19 cellular contexts compared by ENCODE assay signal in the genomic region with DNA sequence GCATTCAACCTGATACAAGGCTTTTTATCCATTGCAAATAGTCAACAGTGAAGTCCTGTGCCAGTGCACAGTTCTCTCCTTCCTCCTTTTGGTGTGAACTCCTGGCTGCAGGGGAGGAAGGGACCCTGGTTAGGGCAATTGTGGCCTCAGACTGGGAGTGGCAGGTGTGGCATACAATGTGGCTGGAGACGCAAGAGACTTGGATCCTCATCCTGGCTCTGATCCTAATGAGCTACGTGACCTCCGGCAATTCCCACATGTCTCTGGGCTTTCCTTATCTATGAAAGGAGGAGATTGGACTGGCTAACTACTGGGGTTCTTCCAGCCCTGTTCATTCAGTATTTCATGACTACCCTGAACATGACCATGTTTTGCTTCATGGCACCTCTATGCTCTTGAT. TPM values are rescaled to one million over a fixed set of nuclear protein-coding genes. Genes with fewer than 3 reads are reported as not detected.
DNase-seq lines count a peak whose midpoint lies in the region; ATAC-seq and TF ChIP-seq lines count a peak whose summit lies in the region.
"Had no signal": no experiment of that assay in that cellular context is flagged by ENCODE, and none has a peak within 500 bp of the region (broad histone marks: within the 10 kb centered on the region; RNA-seq: fewer than 3 reads in every experiment).

No MANE protein-coding gene starts in this region.

- H3K27ac Mint-ChIP-seq in activated CD8-positive, alpha-beta T cell treated with anti-CD3 and anti-CD28 coated beads, Interleukin-2, amount 10 ng/mL, durations not matched to agents 7 days and 5 days = peak overlapping the region; percentile 32
- H3K27ac Mint-ChIP-seq in activated CD8-positive, alpha-beta T cell treated with anti-CD3 and anti-CD28 coated beads for 36 hours = no peak overlapping the region
- H3K27ac Mint-ChIP-seq: IgD-negative memory B cell, neural progenitor cell had no signal

- H3K27me3 ChIP-seq in transverse colon = no peaks in the 10 kb centered on the region
- H3K27me3 ChIP-seq: neural progenitor cell, uterus had no signal

- no peak for DNase-seq in activated CD8-positive, alpha-beta T cell treated with anti-CD3 and anti-CD28 coated beads, Interleukin-2, amount 10 ng/mL, durations not matched to agents 7 days and 5 days
- no peak for DNase-seq in activated CD8-positive, alpha-beta T cell treated with anti-CD3 and anti-CD28 coated beads for 36 hours
- DNase-seq in SKM-1 (lab: John Stamatoyannopoulos, UW; ENCODE audit: unreplicated experiment) = peak; percentile 21
- peak; percentile 11 for DNase-seq in fibroblast of pulmonary artery (ENCODE audit: low read depth)
- peak; percentile 49 for DNase-seq in transverse colon
- DNase-seq in NCI-H187 (lab: John Stamatoyannopoulos, UW) = no peak
- DNase-seq in activated T-cell treated with anti-CD3 and anti-CD28 coated beads, Interleukin-2, amount 50 U/mL, for 4 hours = no peak
- DNase-seq in H4 (ENCODE audit: low spot score) = no peak
- DNase-seq: CD8-positive, alpha-beta memory T cell; NCI-H1092 treated with DMSO at 0.1 percent for 48 hours; NCI-H82; retina; stimulated activated naive CD8-positive, alpha-beta T cell treated with anti-CD3 and anti-CD28 coated beads, Interleukin-15, Interleukin-2, amounts not matched to agents 100 U/mL and 50 U/mL, for 24 hours; uterus had no signal

- intact Hi-C loops in activated CD8-positive, alpha-beta T cell treated with anti-CD3 and anti-CD28 coated beads for 36 hours (cut with micrococcal nuclease) = no loop called here
- intact Hi-C loops in transverse colon (cut with DNase I; ENCODE audit: low total_unique reads) = no loop called here

- H3K36me3 ChIP-seq in transverse colon = no peaks in the 10 kb centered on the region
- H3K36me3 ChIP-seq: neural progenitor cell, uterus had no signal

- H3K4me3 Mint-ChIP-seq in activated CD8-positive, alpha-beta T cell treated with anti-CD3 and anti-CD28 coated beads, Interleukin-2, amount 10 ng/mL, durations not matched to agents 7 days and 5 days = no peak overlapping the region
- no peak overlapping the region for H3K4me3 Mint-ChIP-seq in activated CD8-positive, alpha-beta T cell treated with anti-CD3 and anti-CD28 coated beads for 36 hours
- H3K4me3 Mint-ChIP-seq in activated T-cell treated with anti-CD3 and anti-CD28 coated beads, Interleukin-2, amount 50 U/mL, for 4 hours = no peak overlapping the region
- H3K4me3 Mint-ChIP-seq: CD8-positive, alpha-beta memory T cell; central memory CD8-positive, alpha-beta T cell; IgD-negative memory B cell; neural progenitor cell; WTC11 had no signal

- CTCF ChIA-PET in activated CD8-positive, alpha-beta T cell treated with anti-CD3 and anti-CD28 coated beads, Interleukin-2, amount 10 ng/mL, durations not matched to agents 7 days and 5 days (lab: Charles Lee) = interaction anchor here (1.0 to 1.6 kb wide), 2 partner anchors 91 to 147 kb away, joined by 3 to 5 read pairs; no protein-coding TSS in a partner anchor
- CTCF ChIA-PET in activated CD8-positive, alpha-beta T cell treated with anti-CD3 and anti-CD28 coated beads for 36 hours (lab: Charles Lee) = no interaction called here

- ATAC-seq in activated CD8-positive, alpha-beta T cell treated with anti-CD3 and anti-CD28 coated beads, Interleukin-2, amount 10 ng/mL, durations not matched to agents 7 days and 5 days = no peak
- ATAC-seq in activated CD8-positive, alpha-beta T cell treated with anti-CD3 and anti-CD28 coated beads for 36 hours = no peak
- no peak for ATAC-seq in activated T-cell treated with anti-CD3 and anti-CD28 coated beads, Interleukin-2, amount 50 U/mL, for 4 hours

- TF ChIP-seq EP300 in transverse colon (IDR thresholded peaks at IDR 0.05; ENCODE audit: low read depth) = no peak

- in situ Hi-C loops in transverse colon (cut with MboI; ENCODE audit: low pct_ligation_motif_present in 1 of 4, low pct_unique_long_range_greater_than_20kb in 1 of 4, low sequenced_read_pairs in 3 of 4) = no loop called here

- TF ChIP-seq CTCF in activated CD8-positive, alpha-beta T cell treated with anti-CD3 and anti-CD28 coated beads for 36 hours (IDR thresholded peaks at IDR 0.05) = no peak
- TF ChIP-seq CTCF in fibroblast of pulmonary artery (IDR thresholded peaks at IDR 0.05; ENCODE audit: low read length, missing control alignments) = no peak
- TF ChIP-seq CTCF in transverse colon (IDR thresholded peaks at IDR 0.05) = no peak

- POLR2A ChIA-PET in activated CD8-positive, alpha-beta T cell treated with anti-CD3 and anti-CD28 coated beads, Interleukin-2, amount 10 ng/mL, durations not matched to agents 7 days and 5 days (lab: Charles Lee) = no interaction called here
- POLR2A ChIA-PET in activated CD8-positive, alpha-beta T cell treated with anti-CD3 and anti-CD28 coated beads for 36 hours (lab: Charles Lee) = no interaction called here

- no peaks in the 10 kb centered on the region for H3K27me3 Mint-ChIP-seq in activated CD8-positive, alpha-beta T cell treated with anti-CD3 and anti-CD28 coated beads, Interleukin-2, amount 10 ng/mL, durations not matched to agents 7 days and 5 days (ENCODE audit: low read depth)
- no peaks in the 10 kb centered on the region for H3K27me3 Mint-ChIP-seq in activated CD8-positive, alpha-beta T cell treated with anti-CD3 and anti-CD28 coated beads for 36 hours
- H3K27me3 Mint-ChIP-seq in activated T-cell treated with anti-CD3 and anti-CD28 coated beads, Interleukin-2, amount 50 U/mL, for 4 hours (ENCODE audit: low read depth) = no peaks in the 10 kb centered on the region
- H3K27me3 Mint-ChIP-seq: central memory CD8-positive, alpha-beta T cell; IgD-negative memory B cell had no signal

- TF ChIP-seq POLR2A in transverse colon (IDR thresholded peaks at IDR 0.05) = no peak

- H3K4me1 Mint-ChIP-seq in activated CD8-positive, alpha-beta T cell treated with anti-CD3 and anti-CD28 coated beads, Interleukin-2, amount 10 ng/mL, durations not matched to agents 7 days and 5 days (ENCODE audit: low read depth) = peaks cover 33% of the 10 kb centered on the region
- H3K4me1 Mint-ChIP-seq in activated CD8-positive, alpha-beta T cell treated with anti-CD3 and anti-CD28 coated beads for 36 hours (ENCODE audit: low read depth) = peaks cover 18% of the 10 kb centered on the region
- H3K4me1 Mint-ChIP-seq in activated T-cell treated with anti-CD3 and anti-CD28 coated beads, Interleukin-2, amount 50 U/mL, for 4 hours (ENCODE audit: low read depth) = peaks cover 13% of the 10 kb centered on the region
- H3K4me1 Mint-ChIP-seq: neural progenitor cell had no signal

- H3K27ac ChIP-seq in transverse colon = no peak overlapping the region
- H3K27ac ChIP-seq: neural progenitor cell, uterus had no signal

- H3K9me3 ChIP-seq in transverse colon = no peaks in the 10 kb centered on the region
- H3K9me3 ChIP-seq: uterus had no signal

- H3K36me3 Mint-ChIP-seq in activated CD8-positive, alpha-beta T cell treated with anti-CD3 and anti-CD28 coated beads, Interleukin-2, amount 10 ng/mL, durations not matched to agents 7 days and 5 days (ENCODE audit: low read depth) = peaks cover 12% of the 10 kb centered on the region
- H3K36me3 Mint-ChIP-seq in activated CD8-positive, alpha-beta T cell treated with anti-CD3 and anti-CD28 coated beads for 36 hours (ENCODE audit: low read depth) = no peaks in the 10 kb centered on the region
- no peaks in the 10 kb centered on the region for H3K36me3 Mint-ChIP-seq in activated T-cell treated with anti-CD3 and anti-CD28 coated beads, Interleukin-2, amount 50 U/mL, for 4 hours (ENCODE audit: insufficient read depth)
- H3K36me3 Mint-ChIP-seq: CD8-positive, alpha-beta memory T cell; neural progenitor cell had no signal

- WGBS in transverse colon (ENCODE audit: low coverage in 1 of 2), 2 donors = 22% methylated on average over 3 of the region's 3 CpGs; no CpG with 5 or more reads in 1 of the 2 donors

- no peaks in the 10 kb centered on the region for H3K9me3 Mint-ChIP-seq in activated CD8-positive, alpha-beta T cell treated with anti-CD3 and anti-CD28 coated beads, Interleukin-2, amount 10 ng/mL, durations not matched to agents 7 days and 5 days (ENCODE audit: insufficient read depth)
- no peaks in the 10 kb centered on the region for H3K9me3 Mint-ChIP-seq in activated CD8-positive, alpha-beta T cell treated with anti-CD3 and anti-CD28 coated beads for 36 hours
- peaks cover 4% of the 10 kb centered on the region for H3K9me3 Mint-ChIP-seq in activated T-cell treated with anti-CD3 and anti-CD28 coated beads, Interleukin-2, amount 50 U/mL, for 4 hours
- H3K9me3 Mint-ChIP-seq: CD8-positive, alpha-beta memory T cell; central memory CD8-positive, alpha-beta T cell; IgD-negative memory B cell; T-helper 1 cell treated with Interleukin-12 subunit alpha and Interleukin-12 subunit beta and Interleukin-4 antibody, amounts not matched to agents 30 μg/mL and 1 μg/mL, for 36 hours had no signal

- peaks cover 0 to 8% (median 1%) of the 10 kb centered on the region in 4 donors for H3K4me1 ChIP-seq in transverse colon
- H3K4me1 ChIP-seq: neural progenitor cell, uterus had no signal

- H3K4me3 ChIP-seq in fibroblast of pulmonary artery (replicated peaks; ENCODE audit: low read depth, low read length) = no peak overlapping the region
- H3K4me3 ChIP-seq in transverse colon = no peak overlapping the region
- H3K4me3 ChIP-seq: neural progenitor cell, uterus had no signal

RNA-seq across cellular contexts. Expression of a gene that starts 10.5 kb away (rescaled TPM):
- total RNA-seq in activated CD8-positive, alpha-beta T cell treated with anti-CD3 and anti-CD28 coated beads, Interleukin-2, amount 10 ng/mL, durations not matched to agents 7 days and 5 days = not detected
- under 1 TPM; 0.69 to 0.99 TPM for total RNA-seq in activated CD8-positive, alpha-beta T cell treated with anti-CD3 and anti-CD28 coated beads for 36 hours
- not detected for total RNA-seq in transverse colon
- 1 to 10 TPM; 2.0 to 4.3 (median 3.8) TPM for total RNA-seq in activated T-cell treated with anti-CD3 and anti-CD28 coated beads, Interleukin-2, amount 50 U/mL, for 4 hours
- 0.06 TPM in 1 of 2 replicates, not detected in the other for total RNA-seq in H4 (2014; rRNA removed; shearing (Covaris generic))

RNA-seq across cellular contexts. Expression of a gene that starts 30.4 kb away (rescaled TPM):
- total RNA-seq in activated CD8-positive, alpha-beta T cell treated with anti-CD3 and anti-CD28 coated beads, Interleukin-2, amount 10 ng/mL, durations not matched to agents 7 days and 5 days = 10 to 100 TPM; 59.3 to 63.4 TPM
- total RNA-seq in activated CD8-positive, alpha-beta T cell treated with anti-CD3 and anti-CD28 coated beads for 36 hours = 10 to 100 TPM; 24.5 to 30.5 TPM
- 10 to 100 TPM in 1 of 4 donors, 1 to 10 TPM in 1, under 1 TPM in 1, not detected in 1; 0.64 to 33.0 (median 2.2) TPM for total RNA-seq in transverse colon
- 1 to 10 TPM; 2.7 to 4.1 (median 3.2) TPM for total RNA-seq in activated T-cell treated with anti-CD3 and anti-CD28 coated beads, Interleukin-2, amount 50 U/mL, for 4 hours
- 15.7 and 15.8 TPM in 2 replicates for total RNA-seq in H4 (2014; rRNA removed; shearing (Covaris generic))

RNA-seq across cellular contexts. Expression of a gene that starts 41.7 kb away (rescaled TPM):
- total RNA-seq in activated CD8-positive, alpha-beta T cell treated with anti-CD3 and anti-CD28 coated beads, Interleukin-2, amount 10 ng/mL, durations not matched to agents 7 days and 5 days = not detected
- total RNA-seq in activated CD8-positive, alpha-beta T cell treated with anti-CD3 and anti-CD28 coated beads for 36 hours = not detected
- total RNA-seq in transverse colon = 1 to 10 TPM in 3 of 4 donors, not detected in 1; 1.9 to 7.1 (median 4.6) TPM
- 1 to 10 TPM in 2 of 3 donors, under 1 TPM in 1; 0.42 to 1.6 (median 1.3) TPM for total RNA-seq in activated T-cell treated with anti-CD3 and anti-CD28 coated beads, Interleukin-2, amount 50 U/mL, for 4 hours
- total RNA-seq in H4 (2014; rRNA removed; shearing (Covaris generic)) = not detected in 2 replicates
- total RNA-seq: CD8-positive, alpha-beta memory T cell; WTC11 had no signal

Comparison
In these comparisons a context has a peak if more than half of its experiments do, and no peak if none do; other contexts are left out.
1. DNase-seq: peak in SKM-1 (single experiment), fibroblast of pulmonary artery (single experiment) and transverse colon (single experiment); none in activated CD8-positive, alpha-beta T cell treated with anti-CD3 and anti-CD28 coated beads, Interleukin-2, amount 10 ng/mL, durations not matched to agents 7 days and 5 days (single experiment), activated CD8-positive, alpha-beta T cell treated with anti-CD3 and anti-CD28 coated beads for 36 hours (single experiment), NCI-H187 (0 of 2), activated T-cell treated with anti-CD3 and anti-CD28 coated beads, Interleukin-2, amount 50 U/mL, for 4 hours (single experiment) and H4 (single experiment).